ENCODE assay signal across 21 cellular contexts in genomic region chr4:109962401-109962800, GRCh38. TPM values are rescaled to one million over a fixed set of nuclear protein-coding genes. Genes with fewer than 3 reads are reported as not detected.
"Had no signal": no experiment of that assay in that cellular context is flagged by ENCODE, and none has a peak within 500 bp of the region (broad histone marks: within the 10 kb centered on the region; RNA-seq: fewer than 3 reads in every experiment).

No MANE protein-coding gene starts in this region.

- H3K4me3 ChIP-seq: coronary artery, dorsolateral prefrontal cortex, esophagus muscularis mucosa, gastroesophageal sphincter, heart right ventricle, left lung, lower lobe of right lung, mucosa of descending colon had no signal

- H3K36me3 ChIP-seq: esophagus muscularis mucosa, gastroesophageal sphincter, heart right ventricle, left lung, lower lobe of right lung had no signal

- H3K9me3 ChIP-seq: esophagus muscularis mucosa, gastroesophageal sphincter, heart right ventricle, left lung, lower lobe of right lung, mucosa of descending colon had no signal

- DNase-seq: dermis blood vessel endothelial cell; dorsolateral prefrontal cortex; effector CD4-positive, alpha-beta T cell; effector memory CD4-positive, alpha-beta T cell; foreskin keratinocyte; heart right ventricle; hippocampal formation; kidney; kidney glomerular epithelial cell; left cardiac atrium; left lung; left ventricle myocardium superior; lower lobe of right lung; mucosa of descending colon; naive B cell had no signal

- H3K4me1 ChIP-seq: esophagus muscularis mucosa, gastroesophageal sphincter, heart right ventricle, left lung, lower lobe of right lung had no signal

- H3K27me3 ChIP-seq: esophagus muscularis mucosa, foreskin keratinocyte, heart right ventricle, left lung had no signal

- H3K27ac ChIP-seq: coronary artery, dorsolateral prefrontal cortex, esophagus muscularis mucosa, foreskin keratinocyte, gastroesophageal sphincter, heart right ventricle, left lung, lower lobe of right lung had no signal

RNA-seq across cellular contexts. Expression of gene EGF, which starts 49.7 kb away (rescaled TPM):
- total RNA-seq: endothelial cell of umbilical vein, lung microvascular endothelial cell, mesenteric fat pad had no signal
- polyA plus RNA-seq: endothelial cell of umbilical vein had no signal
